ENCODE assay signal across 1 cellular context in the genomic region with DNA sequence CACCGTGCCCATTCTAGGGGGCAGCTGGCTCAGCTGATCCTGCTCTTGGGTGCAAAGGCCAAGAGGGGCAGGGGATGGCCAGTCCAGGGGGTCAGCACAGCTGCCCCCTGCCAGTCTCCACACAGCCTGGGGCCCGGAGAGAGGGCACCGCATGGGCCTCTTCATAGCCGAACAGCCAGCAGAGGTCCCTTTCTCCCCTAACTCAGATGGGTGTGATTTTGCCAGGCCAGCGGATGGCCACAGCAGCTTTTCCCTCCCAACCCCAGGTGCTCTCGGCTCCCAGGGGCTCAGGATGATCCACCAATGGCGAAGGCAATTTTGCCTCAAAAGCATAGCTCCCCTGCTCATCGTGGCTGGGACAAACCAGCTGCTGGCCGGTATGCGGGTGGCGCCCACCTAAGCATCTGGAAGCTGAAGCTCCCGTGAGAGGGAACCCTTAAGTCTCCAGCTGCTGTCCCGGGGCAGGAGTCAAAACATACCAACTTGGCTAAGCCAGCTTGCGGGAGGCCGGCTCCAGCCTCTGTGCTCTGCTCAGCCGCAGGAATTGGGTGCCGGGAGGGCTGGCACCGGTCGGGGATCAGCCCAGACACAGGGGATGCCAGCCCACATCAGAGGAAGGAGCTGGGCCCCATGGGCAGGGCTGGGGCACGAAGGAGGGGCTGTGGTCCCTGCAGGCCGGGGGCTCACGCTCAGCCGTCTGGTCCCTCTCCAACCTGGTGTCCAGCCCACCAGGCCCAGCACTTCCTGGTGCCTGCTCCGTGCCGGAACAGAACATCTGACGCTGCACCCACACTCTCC.
TF ChIP-seq lines count a peak whose summit lies in the region.

No MANE protein-coding gene starts in this region.

TF ChIP-seq in HepG2, 621 proteins besides CTCF, POLR2A, EP300 and RAD21:
- TF ChIP-seq FOXK2 (IDR thresholded peaks at IDR 0.05), result no peak
- TF ChIP-seq, protein P1, sequence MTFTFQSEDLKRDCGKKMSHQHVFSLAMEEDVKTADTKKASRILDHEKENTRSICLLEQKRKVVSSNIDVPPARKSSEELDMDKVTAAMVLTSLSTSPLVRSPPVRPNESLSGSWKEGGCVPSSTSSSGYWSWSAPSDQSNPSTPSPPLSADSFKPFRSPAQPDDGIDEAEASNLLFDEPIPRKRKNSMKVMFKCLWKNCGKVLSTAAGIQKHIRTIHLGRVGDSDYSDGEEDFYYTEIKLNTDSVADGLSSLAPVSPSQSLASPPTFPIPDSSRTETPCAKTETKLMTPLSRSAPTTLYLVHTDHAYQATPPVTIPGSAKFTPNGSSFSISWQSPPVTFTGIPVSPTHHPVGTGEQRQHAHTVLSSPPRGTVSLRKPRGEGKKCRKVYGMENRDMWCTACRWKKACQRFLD (CRISPR knock-in tag; IDR thresholded peaks at IDR 0.05; ENCODE audit: borderline replicate concordance), result no peak
- TF ChIP-seq ZNF878 (CRISPR knock-in tag; IDR thresholded peaks at IDR 0.05), result no peak
